ENCODE assay signal across 20 cellular contexts in genomic region chr12:116962783-116963356, GRCh38. TPM values are rescaled to one million over a fixed set of nuclear protein-coding genes. Genes with fewer than 3 reads are reported as not detected.
DNase-seq lines count a peak whose midpoint lies in the region; ATAC-seq and TF ChIP-seq lines count a peak whose summit lies in the region.
"Had no signal": no experiment of that assay in that cellular context is flagged by ENCODE, and none has a peak within 500 bp of the region (broad histone marks: within the 10 kb centered on the region; RNA-seq: fewer than 3 reads in every experiment).

No MANE protein-coding gene starts in this region.

- H3K4me1 Mint-ChIP-seq in brain: peaks cover 71% of the 10 kb centered on the region

- no peak overlapping the region for H4K91ac ChIP-seq in neuronal stem cell (ENCODE audit: low read depth, low read length, poor library complexity)

- no CpG with 5 or more reads among the region's 9 CpGs for WGBS in neuronal stem cell (ENCODE audit: extremely low coverage in 2 of 2, insufficient read length in 2 of 2, insufficient replicate concordance in 1 of 2), 2 donors

- TF ChIP-seq CTCF in HL-60 (IDR thresholded peaks at IDR 0.05; ENCODE audit: insufficient read depth, low read length) (no peak), brain (conservative IDR thresholded peaks at IDR 0.05) (no peak)

- no peak overlapping the region for H3K4me3 Mint-ChIP-seq in brain
- H3K4me3 Mint-ChIP-seq: activated B cell treated with CpG ODN at 0.5 μM for 24 hours had no signal

- H2AK5ac ChIP-seq in neuronal stem cell (ENCODE audit: low read depth, low read length): no peak overlapping the region

- peaks cover 27 to 75% (median 59%) of the 10 kb centered on the region in 10 experiments for H3K4me1 ChIP-seq in BLaER1 treated with 17β-estradiol and CSF1 and Interleukin-3, amounts not matched to agents 10 nM and 100 nM
- H3K4me1 ChIP-seq in neuronal stem cell (ENCODE audit: control insufficient read depth in 2 of 2, insufficient read depth in 1 of 2, low read depth in 1 of 2, low read length in 2 of 2): peaks cover 0 to 16% of the 10 kb centered on the region in 2 donors
- H3K4me1 ChIP-seq: Caco-2, transverse colon had no signal

- H3K27me3 Mint-ChIP-seq in brain: no peaks in the 10 kb centered on the region
- H3K27me3 Mint-ChIP-seq: activated B cell treated with CpG ODN at 0.5 μM for 24 hours had no signal

- no peak overlapping the region for H3K4ac ChIP-seq in neuronal stem cell (ENCODE audit: low read length)

- no peak overlapping the region for H2BK5ac ChIP-seq in neuronal stem cell (ENCODE audit: low read length)

- H3K9ac ChIP-seq in BLaER1 treated with 17β-estradiol and CSF1 and Interleukin-3, amounts not matched to agents 10 nM and 100 nM: peak overlapping the region; percentile 38 to 79 (median 68); a peak in 19 of 22 replicates
- no peak overlapping the region for H3K9ac ChIP-seq in neuronal stem cell (ENCODE audit: low read depth, low read length, poor library complexity)

- no peak overlapping the region for H2AFZ ChIP-seq in neuronal stem cell (ENCODE audit: low read length)
- H2AFZ ChIP-seq: PC-9 had no signal

- H3K27me3 ChIP-seq in BLaER1 treated with 17β-estradiol and CSF1 and Interleukin-3, amounts not matched to agents 10 nM and 100 nM: no peaks in the 10 kb centered on the region
- H3K27me3 ChIP-seq in HL-60 (ENCODE audit: insufficient read depth, poor library complexity, severe bottlenecking) (no peaks in the 10 kb centered on the region), neuronal stem cell (ENCODE audit: control insufficient read depth in 3 of 3, insufficient read depth in 3 of 3, low read depth in 1 of 3, low read length in 3 of 3) (no peaks in the 10 kb centered on the region)
- H3K27me3 ChIP-seq: transverse colon had no signal

- peaks cover 2% of the 10 kb centered on the region for H3K79me1 ChIP-seq in neuronal stem cell (ENCODE audit: low read depth, low read length)

- no peak overlapping the region for H2BK120ac ChIP-seq in neuronal stem cell (ENCODE audit: low read depth, low read length)

- H2BK15ac ChIP-seq in neuronal stem cell (ENCODE audit: low read length): no peak overlapping the region

- DNase-seq in HL-60 (ENCODE audit: low read depth in 1 of 2, low spot score in 1 of 2) (no peak), neuronal stem cell (ENCODE audit: low spot score) (no peak), NCI-H1436 (lab: John Stamatoyannopoulos, UW) (no peak)
- DNase-seq: activated B cell treated with CpG ODN at 0.5 μM for 24 hours; activated CD4-positive, alpha-beta T cell treated with anti-CD3 and anti-CD28 coated beads, Interleukin-2, amount 50 U/mL, for 4 hours; activated T-cell treated with anti-CD3 and anti-CD28 coated beads for 4 hours; amniotic stem cell; Caco-2; left ventricle myocardium superior; NCI-H1694 treated with DMSO at 0.1 percent for 48 hours; NCI-H510A; PC-9; SHP77 treated with DMSO at 0.1 percent for 48 hours; T1000; transverse colon had no signal

- no peak overlapping the region for H3K23ac ChIP-seq in neuronal stem cell (ENCODE audit: low read depth, low read length, poor library complexity)

- no peaks in the 10 kb centered on the region; a peak in 1 of 22 replicates for H4K20me1 ChIP-seq in BLaER1 treated with 17β-estradiol and CSF1 and Interleukin-3, amounts not matched to agents 10 nM and 100 nM

- H3K18ac ChIP-seq in neuronal stem cell (ENCODE audit: low read length): peak overlapping the region; percentile 16

- H3K27ac ChIP-seq in BLaER1 treated with 17β-estradiol and CSF1 and Interleukin-3, amounts not matched to agents 10 nM and 100 nM: peak overlapping the region in 10 of 11 experiments; percentile 26 to 85 (median 76); a peak in 21 of 22 replicates
- H3K27ac ChIP-seq in HL-60 (replicated peaks) (peak overlapping the region; percentile 11; the same call in 1 of the 2 replicates), neuronal stem cell (replicated peaks; ENCODE audit: low read length) (no peak overlapping the region)
- H3K27ac ChIP-seq: C4-2B, PC-9, transverse colon had no signal

- no peak overlapping the region for H3K14ac ChIP-seq in neuronal stem cell (ENCODE audit: low read length)

- H3K27ac Mint-ChIP-seq in brain: peak overlapping the region in 4 of 5 experiments; percentile 55 to 95 (median 87)
- H3K27ac Mint-ChIP-seq: activated B cell treated with CpG ODN at 0.5 μM for 24 hours had no signal

- H3K4me3 ChIP-seq in BLaER1 treated with 17β-estradiol and CSF1 and Interleukin-3, amounts not matched to agents 10 nM and 100 nM: peak overlapping the region in 4 of 10 experiments; percentile 20 to 51 (median 32); a peak in 2 of 20 replicates
- H3K4me3 ChIP-seq in HL-60 (replicated peaks; ENCODE audit: insufficient read depth, low read length) (no peak overlapping the region), neuronal stem cell (ENCODE audit: low read length in 2 of 2) (no peak overlapping the region)
- H3K4me3 ChIP-seq: PC-9, transverse colon had no signal

- ATAC-seq in GM18520 (IDR thresholded peaks at IDR 0.05; ENCODE audit: unreplicated experiment): no peak
- ATAC-seq in GM18498 (IDR thresholded peaks at IDR 0.05; ENCODE audit: unreplicated experiment): no peak
- ATAC-seq: left ventricle myocardium superior had no signal

- no peaks in the 10 kb centered on the region for H3K9me3 Mint-ChIP-seq in brain
- H3K9me3 Mint-ChIP-seq: activated B cell treated with CpG ODN at 0.5 μM for 24 hours had no signal

- no peak overlapping the region for H2BK12ac ChIP-seq in neuronal stem cell (ENCODE audit: low read length)

- H3K4me2 ChIP-seq in BLaER1 treated with 17β-estradiol and CSF1 and Interleukin-3, amounts not matched to agents 10 nM and 100 nM: peak overlapping the region; percentile 83 to 97 (median 90)
- H3K4me2 ChIP-seq in neuronal stem cell (ENCODE audit: insufficient read depth, low read length, poor library complexity, severe bottlenecking): no peak overlapping the region
- H3K4me2 ChIP-seq: PC-9 had no signal

- peaks cover 30% of the 10 kb centered on the region for H3K36me3 Mint-ChIP-seq in brain

- no peaks in the 10 kb centered on the region for H3K9me3 ChIP-seq in BLaER1 treated with 17β-estradiol and CSF1 and Interleukin-3, amounts not matched to agents 10 nM and 100 nM (replicated peaks in 1 of 11)
- H3K9me3 ChIP-seq in neuronal stem cell (replicated peaks in 1 of 2; ENCODE audit: control insufficient read depth in 2 of 2, insufficient read depth in 1 of 2, low read depth in 1 of 2, low read length in 2 of 2): no peaks in the 10 kb centered on the region
- H3K9me3 ChIP-seq: Caco-2, transverse colon had no signal

- H3K36me3 ChIP-seq in BLaER1 treated with 17β-estradiol and CSF1 and Interleukin-3, amounts not matched to agents 10 nM and 100 nM: peaks cover 28 to 50% (median 35%) of the 10 kb centered on the region in 11 experiments; a peak in 21 of 22 replicates
- H3K36me3 ChIP-seq in neuronal stem cell (replicated peaks in 1 of 2; ENCODE audit: control insufficient read depth in 2 of 2, insufficient read depth in 2 of 2, low read length in 2 of 2): peaks cover 8 to 44% of the 10 kb centered on the region in 2 donors
- H3K36me3 ChIP-seq: transverse colon had no signal

- no peak overlapping the region for H4K8ac ChIP-seq in neuronal stem cell (ENCODE audit: low read depth, low read length)

RNA-seq across cellular contexts. Expression of gene FBXW8, which starts 52.1 kb away (rescaled TPM):
- polyA plus RNA-seq in brain (ENCODE audit: insufficient read depth, low read depth, low replicate concordance): 8.8 TPM
- 19.9 TPM for polyA plus RNA-seq in neuronal stem cell (2013, experiment 1 of 2)
- 19.3 TPM for polyA plus RNA-seq in neuronal stem cell (2013, experiment 2 of 2)
